In the genomic region with DNA sequence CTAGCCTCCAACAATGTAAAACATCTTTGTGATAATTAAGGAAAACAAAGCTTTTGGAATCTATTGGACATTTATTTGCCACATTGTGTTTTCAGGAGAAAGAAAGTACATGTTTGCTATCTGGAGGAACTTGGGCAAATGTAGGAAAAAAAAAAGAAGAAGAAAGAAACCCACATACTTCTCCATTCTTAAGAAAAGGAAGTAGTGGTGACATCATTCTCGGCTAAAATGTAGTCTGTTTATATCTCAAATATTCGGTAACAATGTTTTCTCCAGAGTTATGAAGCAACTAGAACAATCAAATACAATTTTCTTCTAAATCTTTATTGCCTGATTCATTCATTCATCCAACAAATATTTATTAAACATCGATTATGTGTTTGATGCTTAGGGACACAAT, we compare ENCODE assay signal across 9 cellular contexts. TPM values are rescaled to one million over a fixed set of nuclear protein-coding genes. Genes with fewer than 3 reads are reported as not detected.
A peak's percentile ranks its signal among the peaks of the same experiment; 100 is the strongest.
DNase-seq lines count a peak whose midpoint lies in the region; ATAC-seq and TF ChIP-seq lines count a peak whose summit lies in the region.
"Had no signal": no experiment of that assay in that cellular context is flagged by ENCODE, and none has a peak within 500 bp of the region (broad histone marks: within the 10 kb centered on the region; RNA-seq: fewer than 3 reads in every experiment).

No MANE protein-coding gene starts in this region.

- CTCF ChIA-PET in activated CD4-positive, alpha-beta memory T cell treated with anti-CD3 and anti-CD28 coated beads for 36 hours (lab: Charles Lee) = interaction anchor here (0.8 to 1.1 kb wide), 2 partner anchors 85 to 90 kb away, joined by 3 read pairs; no protein-coding TSS in a partner anchor
- CTCF ChIA-PET in PC-9 (lab: Charles Lee) = no interaction called here

- H3K27me3 Mint-ChIP-seq in activated CD4-positive, alpha-beta memory T cell treated with anti-CD3 and anti-CD28 coated beads for 36 hours = no peaks in the 10 kb centered on the region

- H3F3A ChIP-seq in PC-9 (ENCODE audit: insufficient read depth, low read depth) = 0 out of 2 replicates have a peak, but pooled peaks cover 7% of the 10 kb centered on the region

- peak overlapping the region; percentile 87 to 100 (median 99) for H3K27ac ChIP-seq in BLaER1 treated with 17β-estradiol and CSF1 and Interleukin-3, amounts not matched to agents 10 nM and 100 nM
- no peak overlapping the region for H3K27ac ChIP-seq in esophagus muscularis mucosa (replicated peaks in 1 of 4)
- H3K27ac ChIP-seq in PC-9 = no peak overlapping the region

- intact Hi-C loops in activated CD4-positive, alpha-beta memory T cell treated with anti-CD3 and anti-CD28 coated beads for 36 hours (cut with micrococcal nuclease) = loop anchor here (5.0 kb wide), 1 partner anchor 52 kb away; no protein-coding TSS in a partner anchor
- intact Hi-C loops in esophagus muscularis mucosa (cut with DNase I) = loop anchor here (10.0 kb wide), 1 partner anchor 489 kb away; no protein-coding TSS in a partner anchor
- intact Hi-C loops in PC-9 (cut with micrococcal nuclease; ENCODE audit: unreplicated experiment) = no loop called here

- H3K4me3 Mint-ChIP-seq in activated CD4-positive, alpha-beta memory T cell treated with anti-CD3 and anti-CD28 coated beads for 36 hours = peak overlapping the region; percentile 87

- no peak overlapping the region for H2AFZ ChIP-seq in PC-9

- in situ Hi-C loops in KBM-7 (cut with MboI; ENCODE audit: low pct_unique_long_range_greater_than_20kb, low sequenced_read_pairs) = no loop called here

- no TSS peak for BruUV-seq in PC-9 (replicated peaks; lab: Mats Ljungman, UMichigan)

- peaks cover 17% of the 10 kb centered on the region for H3K79me2 ChIP-seq in PC-9 (ENCODE audit: low read depth)

- peak; percentile 82 for DNase-seq in KBM-7
- DNase-seq in activated CD4-positive, alpha-beta memory T cell treated with anti-CD3 and anti-CD28 coated beads for 36 hours = no peak
- DNase-seq in medulla oblongata (ENCODE audit: extremely low spot score) = peak; percentile 72
- DNase-seq in esophagus muscularis mucosa (ENCODE audit: extremely low spot score) = no peak
- no peak for DNase-seq in hepatic stellate cell (ENCODE audit: low spot score)
- no peak for DNase-seq in PC-9
- DNase-seq: T1000 had no signal

- H3K36me3 Mint-ChIP-seq in activated CD4-positive, alpha-beta memory T cell treated with anti-CD3 and anti-CD28 coated beads for 36 hours = peaks cover 11% of the 10 kb centered on the region

- peaks cover 0 to 14% (median 0%) of the 10 kb centered on the region in 11 experiments; a peak in 6 of 22 replicates for H4K20me1 ChIP-seq in BLaER1 treated with 17β-estradiol and CSF1 and Interleukin-3, amounts not matched to agents 10 nM and 100 nM
- H4K20me1 ChIP-seq in PC-9 (ENCODE audit: insufficient read depth) = no peaks in the 10 kb centered on the region

- peak overlapping the region; percentile 86 to 96 (median 89) for H3K4me2 ChIP-seq in BLaER1 treated with 17β-estradiol and CSF1 and Interleukin-3, amounts not matched to agents 10 nM and 100 nM
- no peak overlapping the region for H3K4me2 ChIP-seq in PC-9

- H3K36me3 ChIP-seq in BLaER1 treated with 17β-estradiol and CSF1 and Interleukin-3, amounts not matched to agents 10 nM and 100 nM = no peaks in the 10 kb centered on the region; a peak in 1 of 22 replicates
- H3K36me3 ChIP-seq in esophagus muscularis mucosa (no peaks in the 10 kb centered on the region), PC-9 (ENCODE audit: low read depth) (no peaks in the 10 kb centered on the region)

- H3K4me1 Mint-ChIP-seq in activated CD4-positive, alpha-beta memory T cell treated with anti-CD3 and anti-CD28 coated beads for 36 hours (ENCODE audit: low read depth) = peaks cover 42% of the 10 kb centered on the region

- TF ChIP-seq POLR2A in esophagus muscularis mucosa (IDR thresholded peaks at IDR 0.05; ENCODE audit: low read depth) = no peak

- H3K9ac ChIP-seq in BLaER1 treated with 17β-estradiol and CSF1 and Interleukin-3, amounts not matched to agents 10 nM and 100 nM = peak overlapping the region; percentile 95 to 100 (median 99); a peak in 21 of 22 replicates

- H3K4me1 ChIP-seq in BLaER1 treated with 17β-estradiol and CSF1 and Interleukin-3, amounts not matched to agents 10 nM and 100 nM = peaks cover 56 to 68% (median 63%) of the 10 kb centered on the region in 10 experiments
- H3K4me1 ChIP-seq in esophagus muscularis mucosa = peaks cover 4 to 33% (median 24%) of the 10 kb centered on the region in 4 donors
- H3K4me1 ChIP-seq in PC-9 (replicated peaks; ENCODE audit: insufficient read depth) = peaks cover 21% of the 10 kb centered on the region

- no peaks in the 10 kb centered on the region for H3K9me3 Mint-ChIP-seq in activated CD4-positive, alpha-beta memory T cell treated with anti-CD3 and anti-CD28 coated beads for 36 hours

- TF ChIP-seq CTCF in esophagus muscularis mucosa (IDR thresholded peaks at IDR 0.05) (no peak), PC-9 (conservative IDR thresholded peaks at IDR 0.05) (no peak)

- no peak for ATAC-seq in HG03025 (IDR thresholded peaks at IDR 0.05; ENCODE audit: low FRiP score, unreplicated experiment)

- 78% methylated on average over 3 of the region's 3 CpGs for WGBS in esophagus muscularis mucosa

- peak overlapping the region; percentile 84 for H3K27ac Mint-ChIP-seq in activated CD4-positive, alpha-beta memory T cell treated with anti-CD3 and anti-CD28 coated beads for 36 hours

- POLR2A ChIA-PET in activated CD4-positive, alpha-beta memory T cell treated with anti-CD3 and anti-CD28 coated beads for 36 hours (lab: Charles Lee) = interaction anchor here (1.4 kb wide), 1 partner anchor 73 kb away, joined by 4 read pairs; no protein-coding TSS in a partner anchor
- POLR2A ChIA-PET in PC-9 (lab: Charles Lee; ENCODE audit: unreplicated experiment) = no interaction called here

- TF ChIP-seq EP300 in esophagus muscularis mucosa (IDR thresholded peaks at IDR 0.05) = no peak

- H3K27me3 ChIP-seq in BLaER1 treated with 17β-estradiol and CSF1 and Interleukin-3, amounts not matched to agents 10 nM and 100 nM = no peaks in the 10 kb centered on the region
- H3K27me3 ChIP-seq in esophagus muscularis mucosa = no peaks in the 10 kb centered on the region
- no peaks in the 10 kb centered on the region for H3K27me3 ChIP-seq in PC-9 (ENCODE audit: insufficient read depth, low read depth)

- peaks cover 0 to 13% (median 7%) of the 10 kb centered on the region in 11 experiments; a peak in 8 of 22 replicates for H3K9me3 ChIP-seq in BLaER1 treated with 17β-estradiol and CSF1 and Interleukin-3, amounts not matched to agents 10 nM and 100 nM (replicated peaks in 1 of 11)
- H3K9me3 ChIP-seq in esophagus muscularis mucosa = no peaks in the 10 kb centered on the region
- no peaks in the 10 kb centered on the region for H3K9me3 ChIP-seq in PC-9 (ENCODE audit: insufficient read depth, low read depth)

- peak overlapping the region in 9 of 10 experiments; percentile 87 to 99 (median 93); a peak in 16 of 20 replicates for H3K4me3 ChIP-seq in BLaER1 treated with 17β-estradiol and CSF1 and Interleukin-3, amounts not matched to agents 10 nM and 100 nM
- no peak overlapping the region for H3K4me3 ChIP-seq in esophagus muscularis mucosa
- no peak overlapping the region for H3K4me3 ChIP-seq in PC-9

- no peaks in the 10 kb centered on the region for H3K9me2 ChIP-seq in PC-9 (ENCODE audit: insufficient read depth)

RNA-seq across cellular contexts. Expression of gene TGFBR2, which starts 2.3 kb away (rescaled TPM):
- 10 to 100 TPM; 36.8 to 37.0 TPM for total RNA-seq in activated CD4-positive, alpha-beta memory T cell treated with anti-CD3 and anti-CD28 coated beads for 36 hours
- total RNA-seq in esophagus muscularis mucosa (100 to 1,000 TPM; 202 to 292 (median 261) TPM), PC-9 (2021) (26.4 and 33.6 TPM in 2 replicates)

Comparison
In these comparisons a context has a peak if more than half of its experiments do, and no peak if none do; other contexts are left out.
1. H3K27ac ChIP-seq: peak in BLaER1 treated with 17β-estradiol and CSF1 and Interleukin-3, amounts not matched to agents 10 nM and 100 nM (11 of 11); none in esophagus muscularis mucosa (0 of 4) and PC-9 (single experiment).
2. H3K4me3 ChIP-seq: peak in BLaER1 treated with 17β-estradiol and CSF1 and Interleukin-3, amounts not matched to agents 10 nM and 100 nM (9 of 10); none in esophagus muscularis mucosa (0 of 4) and PC-9 (single experiment).
3. DNase-seq: peak in KBM-7 (single experiment) and medulla oblongata (single experiment); none in activated CD4-positive, alpha-beta memory T cell treated with anti-CD3 and anti-CD28 coated beads for 36 hours (single experiment), esophagus muscularis mucosa (single experiment), hepatic stellate cell (single experiment) and PC-9 (0 of 2).